In the genomic region with DNA sequence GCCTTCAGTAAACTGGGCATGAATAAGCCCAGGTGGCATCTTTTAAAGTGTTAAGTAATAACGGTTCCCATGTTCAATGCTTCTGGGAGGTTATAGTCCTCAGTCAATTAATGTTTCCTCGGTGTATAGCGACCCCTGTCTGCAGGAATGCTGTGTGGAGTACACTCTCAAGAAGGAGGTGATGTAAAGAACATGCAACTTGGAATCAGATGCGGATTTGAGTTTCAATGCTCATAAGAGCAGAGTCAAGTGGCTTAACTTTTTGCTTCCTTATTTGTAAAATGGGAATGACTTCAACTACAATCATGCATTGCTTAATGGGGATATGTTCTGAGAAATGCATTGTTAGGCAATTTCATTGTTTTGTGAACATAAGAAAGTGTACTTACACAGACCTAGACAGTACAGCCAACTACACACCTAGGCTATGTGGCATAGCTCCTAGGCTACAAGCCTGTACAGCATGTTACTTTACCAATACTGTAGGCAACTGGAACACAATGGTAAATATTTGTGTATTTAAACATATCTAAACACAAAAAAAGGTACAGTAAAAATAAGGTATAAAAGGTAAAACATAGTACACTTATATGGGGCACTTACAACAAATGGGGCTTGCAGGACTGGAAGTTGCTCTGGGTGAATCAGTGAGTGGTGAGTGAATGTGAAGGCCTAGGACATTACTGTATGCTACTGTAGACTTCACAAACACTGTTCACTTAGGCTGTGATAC, we compare ENCODE assay signal across 8 cellular contexts. TPM values are rescaled to one million over a fixed set of nuclear protein-coding genes. Genes with fewer than 3 reads are reported as not detected.
A peak's percentile ranks its signal among the peaks of the same experiment; 100 is the strongest.
DNase-seq lines count a peak whose midpoint lies in the region; ATAC-seq and TF ChIP-seq lines count a peak whose summit lies in the region.

No MANE protein-coding gene starts in this region.

- peak; percentile 67 to 88 (median 80) for TF ChIP-seq CTCF in dorsolateral prefrontal cortex (IDR thresholded peaks at IDR 0.05 in 54 of 56, conservative IDR thresholded peaks at IDR 0.05 in 2 of 56; ENCODE audit: low read depth in 1 of 56, partially characterized antibody in 56 of 56)

- no peaks in the 10 kb centered on the region for H3K27me3 ChIP-seq in dorsolateral prefrontal cortex

- H3K4me3 Mint-ChIP-seq in memory B cell = no peak overlapping the region

- peak; percentile 74 for ATAC-seq in GM18519 (IDR thresholded peaks at IDR 0.05; ENCODE audit: low FRiP score, unreplicated experiment)
- peak; percentile 84 for ATAC-seq in HG03095 (IDR thresholded peaks at IDR 0.05; ENCODE audit: unreplicated experiment)
- ATAC-seq in memory B cell (ENCODE audit: low read depth) = peak; percentile 93

- no peak overlapping the region for H3K4me3 ChIP-seq in dorsolateral prefrontal cortex

- DNase-seq in AG08396 (ENCODE audit: low spot score) (peak; percentile 64), NCI-H2227 treated with DMSO at 0.1 percent for 48 hours (lab: John Stamatoyannopoulos, UW) (peak; percentile 15), dorsolateral prefrontal cortex (peak in 7 of 10 donors; percentile 20 to 78 (median 54)), memory B cell (ENCODE audit: low spot score in 2 of 2) (peak; percentile 52 to 55)
- peak; percentile 82 for DNase-seq in activated CD4-positive, alpha-beta T cell treated with anti-CD3 and anti-CD28 coated beads for 48 hours
- peak; percentile 55 for DNase-seq in stimulated activated CD8-positive, alpha-beta memory T cell treated with anti-CD3 and anti-CD28 coated beads, Interleukin-4, amount 100 ng/mL, for 24 hours (ENCODE audit: low read depth)

- intact Hi-C loops in dorsolateral prefrontal cortex (cut with DNase I) = loop anchor here in 1 of 2 donors (10.0 kb wide), 1 partner anchor 269 kb away; no protein-coding TSS in a partner anchor

- no peaks in the 10 kb centered on the region for H3K4me1 Mint-ChIP-seq in memory B cell

- no peak overlapping the region for H3K27ac ChIP-seq in dorsolateral prefrontal cortex

- no peak overlapping the region for H3K27ac Mint-ChIP-seq in memory B cell

- H3K9me3 Mint-ChIP-seq in memory B cell = no peaks in the 10 kb centered on the region

- no peaks in the 10 kb centered on the region for H3K36me3 Mint-ChIP-seq in memory B cell

- H3K27me3 Mint-ChIP-seq in memory B cell = peaks cover 5% of the 10 kb centered on the region

RNA-seq across cellular contexts. Expression of a gene that starts 6.7 kb away (rescaled TPM):
- total RNA-seq in dorsolateral prefrontal cortex = 10 to 100 TPM; 35.5 to 83.3 (median 51.5) TPM

RNA-seq across cellular contexts. Expression of a gene that starts 7.6 kb away (rescaled TPM):
- 10 to 100 TPM in 1 of 120 experiments, 1 to 10 TPM in 115, under 1 TPM in 4; 0.46 to 10.1 (median 3.3) TPM for total RNA-seq in dorsolateral prefrontal cortex

Comparison
In these comparisons a context has a peak if more than half of its experiments do, and no peak if none do; other contexts are left out.
1. DNase-seq: peak in every context shown above with its lines; median percentile 82 in activated CD4-positive, alpha-beta T cell treated with anti-CD3 and anti-CD28 coated beads for 48 hours; 64 in AG08396; 55 in stimulated activated CD8-positive, alpha-beta memory T cell treated with anti-CD3 and anti-CD28 coated beads, Interleukin-4, amount 100 ng/mL, for 24 hours; 54 in dorsolateral prefrontal cortex; 54 in memory B cell; 15 in NCI-H2227 treated with DMSO at 0.1 percent for 48 hours.